ENCODE assay signal across 20 cellular contexts in the genomic region with DNA sequence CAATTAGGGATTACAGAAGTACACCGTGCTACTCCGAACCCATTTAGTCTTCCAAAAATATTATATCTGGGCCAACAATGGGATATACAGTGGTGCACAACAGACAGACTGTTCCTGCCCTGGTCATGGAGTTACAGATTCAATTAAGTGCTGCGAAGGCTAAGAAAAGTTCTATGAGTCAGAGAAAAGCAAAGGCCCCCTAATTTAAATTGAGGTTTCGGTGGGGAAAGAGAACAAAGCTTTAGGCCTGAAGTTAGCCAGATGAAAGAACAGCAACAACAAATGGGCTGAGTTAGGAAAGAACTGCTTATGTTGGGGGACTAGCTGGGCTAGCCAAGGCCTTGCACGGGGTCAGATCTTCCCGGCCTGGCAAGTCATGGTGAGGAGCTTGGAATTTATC.
DNase-seq lines count a peak whose midpoint lies in the region; ATAC-seq and TF ChIP-seq lines count a peak whose summit lies in the region.
"Had no signal": no experiment of that assay in that cellular context is flagged by ENCODE, and none has a peak within 500 bp of the region (broad histone marks: within the 10 kb centered on the region; RNA-seq: fewer than 3 reads in every experiment).

No MANE protein-coding gene starts in this region.

- peaks cover 42% of the 10 kb centered on the region for H3K27me3 Mint-ChIP-seq in progenitor cell of endocrine pancreas

- peak; percentile 44 for ATAC-seq in GM18909 (IDR thresholded peaks at IDR 0.05; ENCODE audit: poor library complexity, unreplicated experiment)
- peak; percentile 66 for ATAC-seq in GM21825 (IDR thresholded peaks at IDR 0.05; ENCODE audit: unreplicated experiment)
- peak; percentile 62 for ATAC-seq in HG03432 (IDR thresholded peaks at IDR 0.05; ENCODE audit: unreplicated experiment)
- ATAC-seq: naive thymus-derived CD8-positive, alpha-beta T cell; Right ventricle myocardium inferior; stimulated activated naive CD8-positive, alpha-beta T cell treated with anti-CD3 and anti-CD28 coated beads, Interleukin-15, Interleukin-2, amounts not matched to agents 100 U/mL and 50 U/mL, for 24 hours had no signal

- DNase-seq in progenitor cell of endocrine pancreas (ENCODE audit: low spot score, unreplicated experiment) (no peak), GM19240 (ENCODE audit: insufficient read length, low spot score) (no peak), NCI-H146 treated with DMSO at 0.1 percent for 48 hours (lab: John Stamatoyannopoulos, UW; ENCODE audit: unreplicated experiment) (no peak), NCI-H82 treated with DMSO at 0.1 percent for 48 hours (lab: John Stamatoyannopoulos, UW; ENCODE audit: unreplicated experiment) (no peak)
- DNase-seq in activated CD4-positive, alpha-beta T cell treated with anti-CD3 and anti-CD28 coated beads for 48 hours: no peak
- DNase-seq: AML-193; central memory CD4-positive, alpha-beta T cell; head of caudate nucleus; HFFc6; MG63; naive thymus-derived CD8-positive, alpha-beta T cell; NCI-H2107; NK-92 treated with Interleukin-12 subunit alpha and Interleukin-12 subunit beta, amount 100 ng/mL, for 24 hours; stimulated activated naive CD8-positive, alpha-beta T cell treated with anti-CD3 and anti-CD28 coated beads, Interleukin-15, Interleukin-2, amounts not matched to agents 100 U/mL and 50 U/mL, for 24 hours had no signal

- no peak for TF ChIP-seq CTCF in progenitor cell of endocrine pancreas (IDR thresholded peaks at IDR 0.05; ENCODE audit: unreplicated experiment)

- peak overlapping the region; percentile 8 for H3K27ac Mint-ChIP-seq in progenitor cell of endocrine pancreas
- H3K27ac Mint-ChIP-seq: activated T-helper 1 cell treated with anti-CD3 and anti-CD28 coated beads, Interleukin-12 subunit alpha, Interleukin-12 subunit beta, Interleukin-2, Interleukin-4 antibody, amounts not matched to agents 30 ng/mL and 10 ng/mL and 1 ng/mL, durations not matched to agents 14 hours and 24 hours and 36 hours; HFFc6; naive thymus-derived CD8-positive, alpha-beta T cell; type B pancreatic cell had no signal

- H3K4me3 Mint-ChIP-seq in progenitor cell of endocrine pancreas (ENCODE audit: low read depth): no peak overlapping the region
- H3K4me3 Mint-ChIP-seq: activated T-helper 1 cell treated with anti-CD3 and anti-CD28 coated beads, Interleukin-12 subunit alpha, Interleukin-12 subunit beta, Interleukin-2, Interleukin-4 antibody, amounts not matched to agents 30 ng/mL and 10 ng/mL and 1 ng/mL, durations not matched to agents 14 hours and 24 hours and 36 hours; HFFc6; naive thymus-derived CD8-positive, alpha-beta T cell; type B pancreatic cell had no signal

- no peaks in the 10 kb centered on the region for H3K9me3 Mint-ChIP-seq in progenitor cell of endocrine pancreas (ENCODE audit: low read depth)
- H3K9me3 Mint-ChIP-seq: activated T-helper 1 cell treated with anti-CD3 and anti-CD28 coated beads, Interleukin-12 subunit alpha, Interleukin-12 subunit beta, Interleukin-2, Interleukin-4 antibody, amounts not matched to agents 30 ng/mL and 10 ng/mL and 1 ng/mL, durations not matched to agents 14 hours and 24 hours and 36 hours; type B pancreatic cell had no signal

- H3K36me3 Mint-ChIP-seq in progenitor cell of endocrine pancreas (ENCODE audit: insufficient read depth): no peaks in the 10 kb centered on the region
- H3K36me3 Mint-ChIP-seq: naive thymus-derived CD8-positive, alpha-beta T cell; type B pancreatic cell had no signal

- peaks cover 2% of the 10 kb centered on the region for H3K4me1 Mint-ChIP-seq in progenitor cell of endocrine pancreas (ENCODE audit: low read depth)
